8 cellular contexts compared by ENCODE assay signal in the genomic region with DNA sequence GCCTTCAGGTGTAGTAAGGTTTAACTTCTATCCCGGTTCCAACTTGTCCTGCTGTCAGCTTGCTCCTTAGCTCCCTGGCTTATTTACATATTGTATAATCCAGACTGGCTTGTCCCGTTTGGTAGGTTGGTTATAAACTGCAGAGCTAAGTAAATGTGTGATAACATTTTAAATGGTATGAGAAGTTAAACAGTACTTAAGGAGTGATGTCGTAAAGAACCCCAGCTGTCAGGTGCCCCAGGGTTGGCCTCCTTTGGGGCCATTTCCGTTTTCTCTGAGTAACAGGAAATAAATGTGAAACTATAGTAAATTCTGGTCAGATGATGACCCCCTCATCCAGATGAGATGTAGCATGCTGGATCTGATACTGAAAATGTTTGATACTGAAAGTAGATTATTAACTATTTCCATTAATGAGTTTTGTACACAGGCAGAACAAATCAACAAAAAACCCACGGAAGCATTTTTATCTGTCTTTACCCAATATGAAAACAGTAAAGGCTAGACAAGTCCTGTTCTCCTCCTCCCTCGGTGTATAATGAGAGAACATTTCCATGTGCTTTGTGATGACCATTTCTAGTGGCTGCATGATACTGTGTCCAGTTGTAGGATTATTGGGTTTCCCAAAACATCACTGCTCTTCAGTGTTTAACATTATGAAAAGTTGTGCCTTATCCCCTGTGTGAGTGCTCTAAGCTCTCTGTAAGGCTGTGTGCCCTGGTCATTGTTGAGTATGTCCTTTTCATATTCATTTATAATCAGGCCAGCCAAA. TPM values are rescaled to one million over a fixed set of nuclear protein-coding genes. Genes with fewer than 3 reads are reported as not detected.
A peak's percentile ranks its signal among the peaks of the same experiment; 100 is the strongest.
DNase-seq lines count a peak whose midpoint lies in the region; ATAC-seq and TF ChIP-seq lines count a peak whose summit lies in the region.

No MANE protein-coding gene starts in this region.

- DNase-seq in RWPE1 (ENCODE audit: low spot score): peak; percentile 60
- no peak for DNase-seq in dorsolateral prefrontal cortex
- DNase-seq in NCI-H345 treated with DMSO at 0.1 percent for 48 hours (lab: John Stamatoyannopoulos, UW; ENCODE audit: unreplicated experiment): no peak
- DNase-seq in cortex of kidney (lab: John Stamatoyannopoulos, UW): no peak

- H4K20me1 ChIP-seq in BLaER1: peaks cover 11% of the 10 kb centered on the region; the same call in 1 of the 2 replicates

- ATAC-seq in GM18907 (IDR thresholded peaks at IDR 0.05; ENCODE audit: unreplicated experiment) (peak; percentile 87), HG03097 (IDR thresholded peaks at IDR 0.05; ENCODE audit: low FRiP score, unreplicated experiment) (peak; percentile 88)

- H3K9me3 ChIP-seq in BLaER1: 0 out of 2 replicates have a peak, but pooled peaks cover 7% of the 10 kb centered on the region
- no peaks in the 10 kb centered on the region for H3K9me3 ChIP-seq in neutrophil

- H3K4me3 ChIP-seq in BLaER1 (peak overlapping the region; percentile 42), dorsolateral prefrontal cortex (peak overlapping the region in 16 of 59 donors; percentile 0 to 33 (median 18)), neutrophil (ENCODE audit: low read depth in 1 of 2, low read length in 1 of 2) (peak overlapping the region; percentile 18 to 29)

- peak overlapping the region; percentile 89 for H3K4me2 ChIP-seq in BLaER1

- H3K27me3 ChIP-seq in BLaER1: no peaks in the 10 kb centered on the region
- H3K27me3 ChIP-seq in dorsolateral prefrontal cortex: no peaks in the 10 kb centered on the region
- H3K27me3 ChIP-seq in neutrophil: no peaks in the 10 kb centered on the region

- H3K36me3 ChIP-seq in BLaER1 (peaks cover 20% of the 10 kb centered on the region; the same call in 1 of the 2 replicates), neutrophil (no peaks in the 10 kb centered on the region)

- POLR2A ChIA-PET in RWPE1 (lab: Yijun Ruan, JAX; ENCODE audit: low non-redundant PET): no interaction called here

- H3K9ac ChIP-seq in BLaER1: peak overlapping the region; percentile 52

- CTCF ChIA-PET in RWPE1 (lab: Yijun Ruan, JAX): interaction anchor here (0.8 to 1.1 kb wide), 2 partner anchors 59 to 576 kb away, joined by 3 to 4 read pairs; no protein-coding TSS in a partner anchor

- H3K27ac ChIP-seq in BLaER1 (peak overlapping the region; percentile 84), RWPE1 (no peak overlapping the region), dorsolateral prefrontal cortex (peak overlapping the region in 54 of 59 donors; percentile 1 to 84 (median 60)), neutrophil (peak overlapping the region; percentile 80)

- H3K4me1 ChIP-seq in BLaER1 (peaks cover 85% of the 10 kb centered on the region), neutrophil (ENCODE audit: control insufficient read depth in 1 of 2, insufficient read depth in 1 of 2, low read depth in 1 of 2, low read length in 1 of 2) (peaks cover 24 to 25% of the 10 kb centered on the region in 2 experiments)

- intact Hi-C loops in dorsolateral prefrontal cortex (cut with DNase I): no loop called here

- TF ChIP-seq CTCF in RWPE1 (conservative IDR thresholded peaks at IDR 0.05; ENCODE audit: low read depth) (no peak), dorsolateral prefrontal cortex (IDR thresholded peaks at IDR 0.05 in 54 of 56, conservative IDR thresholded peaks at IDR 0.05 in 2 of 56; ENCODE audit: low read depth in 1 of 56, partially characterized antibody in 56 of 56) (no peak), neutrophil (IDR thresholded peaks at IDR 0.05) (no peak)

RNA-seq across cellular contexts. Expression of gene GAB1, which starts 22.4 kb away (rescaled TPM):
- total RNA-seq in dorsolateral prefrontal cortex: 100 to 1,000 TPM in 85 of 120 experiments, 10 to 100 TPM in 35; 58.5 to 257 (median 116) TPM
